In genomic region chrX:68792083-68792482, GRCh38 we compare ENCODE assay signal across 26 cellular contexts.
"Had no signal": no experiment of that assay in that cellular context is flagged by ENCODE, and none has a peak within 500 bp of the region (broad histone marks: within the 10 kb centered on the region; RNA-seq: fewer than 3 reads in every experiment).

No MANE protein-coding gene starts in this region.

- H3K4me1 ChIP-seq: colonic mucosa, esophagus squamous epithelium, gastrocnemius medialis, heart right ventricle, left lung, lower lobe of right lung had no signal

- H3K9me3 ChIP-seq: colonic mucosa, esophagus squamous epithelium, gastrocnemius medialis, heart right ventricle, left lung, lower lobe of right lung, mucosa of descending colon had no signal

- H3K27me3 Mint-ChIP-seq: dendritic cell treated with granulocyte-macrophage colony-stimulating factor and Interleukin-4, amounts not matched to agents 40 ng/mL and 50 ng/mL, for 4 days had no signal

- H3K36me3 ChIP-seq: colonic mucosa, esophagus squamous epithelium, gastrocnemius medialis, heart right ventricle, left lung, lower lobe of right lung had no signal

- H3K4me3 Mint-ChIP-seq: dendritic cell treated with granulocyte-macrophage colony-stimulating factor and Interleukin-4, amounts not matched to agents 40 ng/mL and 50 ng/mL, for 4 days; effector memory CD8-positive, alpha-beta T cell; endodermal cell; mesothelial cell of epicardium; naive B cell; naive thymus-derived CD8-positive, alpha-beta T cell had no signal

- ATAC-seq: effector memory CD8-positive, alpha-beta T cell; esophagus mucosa; gastrocnemius medialis; heart right ventricle; left cardiac atrium; left lung; left ventricle myocardium superior; lower lobe of right lung; mucosa of descending colon; naive thymus-derived CD8-positive, alpha-beta T cell had no signal

- H3K4me1 Mint-ChIP-seq: endodermal cell; mesothelial cell of epicardium; naive B cell; naive thymus-derived CD8-positive, alpha-beta T cell had no signal

- H3K36me3 Mint-ChIP-seq: mesothelial cell of epicardium; naive B cell; naive thymus-derived CD8-positive, alpha-beta T cell had no signal

- H3K27me3 ChIP-seq: colonic mucosa, esophagus squamous epithelium, left lung had no signal

- H3K9me3 Mint-ChIP-seq: dendritic cell treated with granulocyte-macrophage colony-stimulating factor and Interleukin-4, amounts not matched to agents 40 ng/mL and 50 ng/mL, for 4 days; effector memory CD8-positive, alpha-beta T cell had no signal

- H3K27ac ChIP-seq: colonic mucosa, epithelial cell of prostate, esophagus squamous epithelium, gastrocnemius medialis, heart right ventricle, left lung, lower lobe of right lung had no signal

- H3K27ac Mint-ChIP-seq: dendritic cell treated with granulocyte-macrophage colony-stimulating factor and Interleukin-4, amounts not matched to agents 40 ng/mL and 50 ng/mL, for 4 days; effector memory CD8-positive, alpha-beta T cell; endodermal cell; mesothelial cell of epicardium; naive B cell; naive thymus-derived CD8-positive, alpha-beta T cell had no signal

- H3K4me3 ChIP-seq: colonic mucosa, esophagus squamous epithelium, gastrocnemius medialis, heart right ventricle, left lung, lower lobe of right lung, mucosa of descending colon had no signal

- DNase-seq: colonic mucosa; cortex of kidney; effector CD8-positive, alpha-beta T cell; effector memory CD8-positive, alpha-beta T cell; endodermal cell; erythroblast; esophagus squamous epithelium; foreskin fibroblast; foreskin melanocyte; gastrocnemius medialis; glutamatergic neuron; head of caudate nucleus; heart right ventricle; hippocampal formation; left cardiac atrium; left lung; left ventricle myocardium superior; lower lobe of right lung; mesenchymal stem cell; mucosa of descending colon; naive B cell; naive thymus-derived CD8-positive, alpha-beta T cell had no signal
